Comparison of ENCODE assay signal across 13 cellular contexts in genomic region chr17:16922386-16923096, GRCh38. TPM values are rescaled to one million over a fixed set of nuclear protein-coding genes. Genes with fewer than 3 reads are reported as not detected.
DNase-seq lines count a peak whose midpoint lies in the region; ATAC-seq and TF ChIP-seq lines count a peak whose summit lies in the region.
"Had no signal": no experiment of that assay in that cellular context is flagged by ENCODE, and none has a peak within 500 bp of the region (broad histone marks: within the 10 kb centered on the region; RNA-seq: fewer than 3 reads in every experiment).

No MANE protein-coding gene starts in this region.

- H3K4me1 ChIP-seq in Karpas-422 (ENCODE audit: low read length): no peaks in the 10 kb centered on the region
- H3K4me1 ChIP-seq in osteoblast (ENCODE audit: insufficient read depth, low read length): no peaks in the 10 kb centered on the region

- ATAC-seq in HG02870 (IDR thresholded peaks at IDR 0.05; ENCODE audit: unreplicated experiment) (no peak), HG03565 (IDR thresholded peaks at IDR 0.05; ENCODE audit: unreplicated experiment) (no peak), HG03342 (IDR thresholded peaks at IDR 0.05; ENCODE audit: unreplicated experiment) (no peak)
- ATAC-seq: activated CD8-positive, alpha-beta memory T cell treated with anti-CD3 and anti-CD28 coated beads, Interleukin-2, amount 10 ng/mL, durations not matched to agents 7 days and 5 days had no signal

- no peak overlapping the region for H3K9ac ChIP-seq in Karpas-422 (ENCODE audit: low read length)

- no peak overlapping the region for H3K4me3 ChIP-seq in Karpas-422 (ENCODE audit: low read length)
- no peak overlapping the region for H3K4me3 ChIP-seq in osteoblast (ENCODE audit: insufficient read depth, low read length)
- H3K4me3 ChIP-seq: smooth muscle cell had no signal

- H3K9me2 ChIP-seq in Karpas-422 (replicated peaks; ENCODE audit: insufficient read depth, low read length): no peaks in the 10 kb centered on the region

- H3K9me3 ChIP-seq in Karpas-422 (ENCODE audit: low read length): no peaks in the 10 kb centered on the region
- H3K9me3 ChIP-seq in osteoblast (ENCODE audit: low read depth, low read length): no peaks in the 10 kb centered on the region

- H3K4me2 ChIP-seq in Karpas-422 (ENCODE audit: low read depth, low read length, poor library complexity, severe bottlenecking): no peak overlapping the region
- no peak overlapping the region for H3K4me2 ChIP-seq in osteoblast (ENCODE audit: insufficient read depth, low read length)
- H3K4me2 ChIP-seq: smooth muscle cell had no signal

- H2AFZ ChIP-seq in Karpas-422 (ENCODE audit: low read length): no peak overlapping the region
- H2AFZ ChIP-seq in osteoblast (ENCODE audit: low read length): no peak overlapping the region

- H3K27me3 ChIP-seq in Karpas-422 (ENCODE audit: low read length) (no peaks in the 10 kb centered on the region), osteoblast (ENCODE audit: insufficient read depth, low read length) (no peaks in the 10 kb centered on the region)

- H3K36me3 ChIP-seq in Karpas-422 (ENCODE audit: insufficient read depth, low read length) (no peaks in the 10 kb centered on the region), osteoblast (ENCODE audit: insufficient read depth, low read length) (no peaks in the 10 kb centered on the region)

- H4K20me1 ChIP-seq in Karpas-422 (ENCODE audit: insufficient read depth, low read depth, low read length) (no peaks in the 10 kb centered on the region), osteoblast (ENCODE audit: insufficient read depth, low read length) (no peaks in the 10 kb centered on the region)

- TF ChIP-seq CTCF in osteoblast (IDR thresholded peaks at IDR 0.05; ENCODE audit: extremely low read depth, low read depth, low read length): peak; percentile 11

- H3K79me2 ChIP-seq in Karpas-422 (ENCODE audit: low read length) (no peaks in the 10 kb centered on the region), osteoblast (ENCODE audit: insufficient read depth, low read length) (no peaks in the 10 kb centered on the region)

- no peak overlapping the region for H3K27ac ChIP-seq in Karpas-422 (ENCODE audit: low read length)
- H3K27ac ChIP-seq in osteoblast (ENCODE audit: low read depth, low read length): no peak overlapping the region

- DNase-seq in NCI-H82 (lab: John Stamatoyannopoulos, UW): peak; percentile 17
- DNase-seq in NCI-H82 treated with DMSO at 0.1 percent for 48 hours (lab: John Stamatoyannopoulos, UW; ENCODE audit: unreplicated experiment): no peak
- peak; percentile 72 for DNase-seq in Karpas-422
- peak; percentile 2 for DNase-seq in activated naive CD4-positive, alpha-beta T cell treated with anti-CD3 and anti-CD28 coated beads, Interleukin-2, amount 50 U/mL, for 16 hours
- peak; percentile 86 for DNase-seq in osteoblast (ENCODE audit: insufficient read length, low spot score, missing footprints)
- DNase-seq: activated CD8-positive, alpha-beta memory T cell treated with anti-CD3 and anti-CD28 coated beads, Interleukin-2, amount 10 ng/mL, durations not matched to agents 7 days and 5 days; NCI-H146; SIG-M5 had no signal

RNA-seq across cellular contexts. Expression of gene TNFRSF13B, which starts 49.4 kb away (rescaled TPM):
- not detected in 2 replicates for total RNA-seq in Karpas-422 (2014; rRNA removed; shearing (Covaris generic); ENCODE audit: low replicate concordance)
- not detected in 2 replicates for total RNA-seq in osteoblast
- total RNA-seq: activated CD8-positive, alpha-beta memory T cell treated with anti-CD3 and anti-CD28 coated beads, Interleukin-2, amount 10 ng/mL, durations not matched to agents 7 days and 5 days; mesothelial cell of epicardium; smooth muscle cell had no signal
